In the genomic region with DNA sequence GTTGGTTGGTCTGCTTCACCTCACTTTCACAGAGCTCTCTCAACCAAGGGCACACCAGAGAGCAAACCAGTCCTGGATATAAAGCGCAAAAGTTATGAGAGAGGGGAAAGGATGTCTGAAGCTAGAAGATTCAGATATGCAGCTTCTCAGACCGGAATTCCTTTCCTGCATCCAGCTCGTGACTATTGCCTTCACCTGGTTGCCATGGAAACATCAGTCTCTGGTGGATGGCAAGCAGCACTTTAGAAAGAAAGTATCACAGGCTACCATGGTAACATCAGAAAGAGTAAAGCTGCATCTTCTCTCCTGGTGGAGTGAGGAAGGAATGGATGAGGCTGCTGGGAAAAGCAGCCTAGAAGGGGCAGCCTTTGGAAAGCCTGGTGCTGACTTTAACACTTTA, we compare ENCODE assay signal across 16 cellular contexts. TPM values are rescaled to one million over a fixed set of nuclear protein-coding genes. Genes with fewer than 3 reads are reported as not detected.
"Had no signal": no experiment of that assay in that cellular context is flagged by ENCODE, and none has a peak within 500 bp of the region (broad histone marks: within the 10 kb centered on the region; RNA-seq: fewer than 3 reads in every experiment).

No MANE protein-coding gene starts in this region.

- H3K36me3 ChIP-seq: ovary had no signal

- H3K9me3 ChIP-seq: left ventricle myocardium inferior, ovary, stomach, testis, upper lobe of left lung had no signal

- H3K4me1 ChIP-seq: testis had no signal

- H3K27me3 Mint-ChIP-seq: activated CD4-positive, alpha-beta memory T cell treated with anti-CD3 and anti-CD28 coated beads for 36 hours; activated naive CD8-positive, alpha-beta T cell; naive thymus-derived CD4-positive, alpha-beta T cell had no signal

- H3K4me3 ChIP-seq: left ventricle myocardium inferior, ovary, smooth muscle cell, stomach, testis, upper lobe of left lung had no signal

- H3K27ac Mint-ChIP-seq: activated CD4-positive, alpha-beta memory T cell treated with anti-CD3 and anti-CD28 coated beads for 36 hours; activated naive CD8-positive, alpha-beta T cell; WTC11 had no signal

- H3K9me3 Mint-ChIP-seq: activated CD4-positive, alpha-beta memory T cell treated with anti-CD3 and anti-CD28 coated beads for 36 hours; naive thymus-derived CD4-positive, alpha-beta T cell; WTC11 had no signal

- H3K27me3 ChIP-seq: ovary, stomach, testis, upper lobe of left lung had no signal

- DNase-seq: activated CD4-positive, alpha-beta memory T cell treated with anti-CD3 and anti-CD28 coated beads for 36 hours; activated CD4-positive, alpha-beta T cell treated with anti-CD3 and anti-CD28 coated beads for 4 hours; activated T-cell treated with anti-CD3 and anti-CD28 coated beads for 4 hours; foreskin melanocyte; kidney; left ventricle myocardium inferior; mesenchymal stem cell; naive thymus-derived CD4-positive, alpha-beta T cell; ovary; stimulated activated CD4-positive, alpha-beta T cell treated with anti-CD3 and anti-CD28 coated beads, Interleukin-4, amount 100 ng/mL, for 1 hour; stomach; testis; upper lobe of left lung had no signal

- H3K4me3 Mint-ChIP-seq: activated CD4-positive, alpha-beta memory T cell treated with anti-CD3 and anti-CD28 coated beads for 36 hours; activated naive CD8-positive, alpha-beta T cell; naive thymus-derived CD4-positive, alpha-beta T cell; WTC11 had no signal

- H3K27ac ChIP-seq: left ventricle myocardium inferior, ovary, testis, upper lobe of left lung had no signal

- H3K4me2 ChIP-seq: smooth muscle cell had no signal

RNA-seq across cellular contexts. Expression of a gene that starts 13.7 kb away (rescaled TPM):
- total RNA-seq: left ventricle myocardium inferior had no signal
